ENCODE assay signal across 22 cellular contexts in the genomic region with DNA sequence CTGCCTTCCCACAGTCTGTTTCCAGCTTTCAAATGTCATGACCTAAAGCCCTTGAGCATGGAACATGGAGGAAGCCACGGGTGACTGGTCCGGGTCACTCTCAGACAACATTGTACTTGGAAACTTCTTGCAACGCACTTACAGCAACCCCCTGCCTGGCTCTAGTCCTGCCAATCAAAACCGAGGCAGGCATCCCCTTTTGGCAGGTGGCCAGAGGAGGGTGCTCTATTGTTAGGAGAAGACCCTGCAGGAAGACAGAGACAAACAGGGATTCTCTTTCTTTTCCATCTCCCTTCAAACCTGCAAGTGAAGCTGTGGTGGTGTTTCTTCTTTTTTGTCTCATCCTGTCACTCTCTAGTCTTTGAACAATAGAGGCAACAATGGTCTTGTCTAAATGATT.
DNase-seq lines count a peak whose midpoint lies in the region; TF ChIP-seq lines count a peak whose summit lies in the region.
"Had no signal": no experiment of that assay in that cellular context is flagged by ENCODE, and none has a peak within 500 bp of the region (broad histone marks: within the 10 kb centered on the region; RNA-seq: fewer than 3 reads in every experiment).

No MANE protein-coding gene starts in this region.

- in situ Hi-C loops in KBM-7 (cut with MboI; ENCODE audit: low pct_unique_long_range_greater_than_20kb, low sequenced_read_pairs), result no loop called here

- H3K4me1 ChIP-seq in SJCRH30, result no peaks in the 10 kb centered on the region
- H3K4me1 ChIP-seq: BLaER1, prostate gland, thyroid gland had no signal

- H3K36me3 Mint-ChIP-seq in progenitor cell of endocrine pancreas (ENCODE audit: insufficient read depth), result no peaks in the 10 kb centered on the region
- H3K36me3 Mint-ChIP-seq: activated naive CD8-positive, alpha-beta T cell; brain; naive B cell had no signal

- H3K4me3 ChIP-seq in SJCRH30, result no peak overlapping the region
- H3K4me3 ChIP-seq: BLaER1, prostate gland, smooth muscle cell, thyroid gland had no signal

- H3K27me3 ChIP-seq in SJCRH30, result no peaks in the 10 kb centered on the region
- H3K27me3 ChIP-seq: BLaER1, thyroid gland had no signal

- peaks cover 3% of the 10 kb centered on the region for H3K27me3 Mint-ChIP-seq in progenitor cell of endocrine pancreas
- H3K27me3 Mint-ChIP-seq: naive B cell had no signal

- DNase-seq in NCI-H1417 (lab: John Stamatoyannopoulos, UW), result peak in 2 of 3 experiments; percentile 15 to 74
- DNase-seq in NCI-H1417 treated with DMSO at 0.1 percent for 48 hours (lab: John Stamatoyannopoulos, UW), result no peak
- DNase-seq in KBM-7, result peak; percentile 9
- peak; percentile 8 for DNase-seq in UCSD-AML1 (lab: John Stamatoyannopoulos, UW; ENCODE audit: unreplicated experiment)
- DNase-seq in left kidney (ENCODE audit: low read depth, low spot score), result peak; percentile 39
- no peak for DNase-seq in SJCRH30
- no peak for DNase-seq in DMS 273 treated with DMSO at 0.1 percent for 48 hours (lab: John Stamatoyannopoulos, UW)
- no peak for DNase-seq in progenitor cell of endocrine pancreas (ENCODE audit: low spot score, unreplicated experiment)
- DNase-seq: 8988T; activated CD4-positive, alpha-beta memory T cell treated with anti-CD3 and anti-CD28 coated beads, Interleukin-2, amount 10 ng/mL, durations not matched to agents 7 days and 5 days; activated T-cell treated with anti-CD3 and anti-CD28 coated beads, Interleukin-2, amount 50 U/mL, for 48 hours; cortex of kidney; HFFc6; naive B cell; NCI-H1930; NCI-H526 treated with DMSO at 0.1 percent for 48 hours; thyroid gland had no signal

- no peaks in the 10 kb centered on the region for H3K9me3 Mint-ChIP-seq in progenitor cell of endocrine pancreas (ENCODE audit: low read depth)
- H3K9me3 Mint-ChIP-seq: activated CD4-positive, alpha-beta memory T cell treated with anti-CD3 and anti-CD28 coated beads, Interleukin-2, amount 10 ng/mL, durations not matched to agents 7 days and 5 days; brain; HFFc6; naive B cell had no signal

- H3K27ac Mint-ChIP-seq in progenitor cell of endocrine pancreas, result no peak overlapping the region
- H3K27ac Mint-ChIP-seq: activated CD4-positive, alpha-beta memory T cell treated with anti-CD3 and anti-CD28 coated beads, Interleukin-2, amount 10 ng/mL, durations not matched to agents 7 days and 5 days; activated naive CD8-positive, alpha-beta T cell; brain; HFFc6 had no signal

- no peaks in the 10 kb centered on the region for H3K9me3 ChIP-seq in SJCRH30 (replicated peaks)
- H3K9me3 ChIP-seq: BLaER1, prostate gland, thyroid gland had no signal

- TF ChIP-seq CTCF in progenitor cell of endocrine pancreas (IDR thresholded peaks at IDR 0.05; ENCODE audit: unreplicated experiment), result no peak

- H3K36me3 ChIP-seq in SJCRH30, result no peaks in the 10 kb centered on the region
- H3K36me3 ChIP-seq: BLaER1, prostate gland, thyroid gland had no signal

- no peaks in the 10 kb centered on the region for H3K4me1 Mint-ChIP-seq in progenitor cell of endocrine pancreas (ENCODE audit: low read depth)
- H3K4me1 Mint-ChIP-seq: activated CD4-positive, alpha-beta memory T cell treated with anti-CD3 and anti-CD28 coated beads, Interleukin-2, amount 10 ng/mL, durations not matched to agents 7 days and 5 days; naive B cell had no signal

- no peak overlapping the region for H3K27ac ChIP-seq in SJCRH30
- H3K27ac ChIP-seq: BLaER1, prostate gland, thyroid gland had no signal

- H3K4me3 Mint-ChIP-seq in progenitor cell of endocrine pancreas (ENCODE audit: low read depth), result no peak overlapping the region
- H3K4me3 Mint-ChIP-seq: activated CD4-positive, alpha-beta memory T cell treated with anti-CD3 and anti-CD28 coated beads, Interleukin-2, amount 10 ng/mL, durations not matched to agents 7 days and 5 days; activated naive CD8-positive, alpha-beta T cell; brain; HFFc6 had no signal

Comparison
In these comparisons a context has a peak if more than half of its experiments do, and no peak if none do; other contexts are left out.
1. DNase-seq: peak in NCI-H1417 (2 of 3), KBM-7 (single experiment), UCSD-AML1 (single experiment) and left kidney (single experiment); none in NCI-H1417 treated with DMSO at 0.1 percent for 48 hours (single experiment), SJCRH30 (0 of 2), DMS 273 treated with DMSO at 0.1 percent for 48 hours (single experiment) and progenitor cell of endocrine pancreas (single experiment).